In genomic region chr1:8169364-8170058, GRCh38 we compare ENCODE assay signal across 8 cellular contexts.
DNase-seq lines count a peak whose midpoint lies in the region; ATAC-seq and TF ChIP-seq lines count a peak whose summit lies in the region.

No MANE protein-coding gene starts in this region.

- H3K4me3 ChIP-seq in HEK293 (ENCODE audit: low read depth, low read length) = no peak overlapping the region
- no peak overlapping the region for H3K4me3 ChIP-seq in fibroblast of pulmonary artery (replicated peaks; ENCODE audit: low read depth, low read length)

- DNase-seq in Daoy (ENCODE audit: low read depth) (peak; percentile 70), NCI-H2196 treated with DMSO at 0.1 percent for 48 hours (lab: John Stamatoyannopoulos, UW; ENCODE audit: unreplicated experiment) (peak; percentile 92), fibroblast of pulmonary artery (ENCODE audit: low read depth) (peak; percentile 92), non-pigmented ciliary epithelial cell (ENCODE audit: low read depth) (peak; percentile 68)
- DNase-seq in activated T-cell treated with anti-CD3 and anti-CD28 coated beads, Interleukin-2, amount 50 U/mL, for 24 hours = peak; percentile 48

- H3K4me1 Mint-ChIP-seq in activated T-cell treated with anti-CD3 and anti-CD28 coated beads, Interleukin-2, amount 50 U/mL, for 24 hours (ENCODE audit: low read depth) = peaks cover 43% of the 10 kb centered on the region

- no peaks in the 10 kb centered on the region for H3K4me1 ChIP-seq in HEK293 (ENCODE audit: control insufficient read depth, insufficient read depth, low read length)

- TF ChIP-seq CTCF in HEK293 (tag by site-specific recombination; IDR thresholded peaks at IDR 0.05) (no peak), fibroblast of pulmonary artery (IDR thresholded peaks at IDR 0.05; ENCODE audit: low read length, missing control alignments) (no peak)

- no peak overlapping the region for H3K27ac ChIP-seq in HEK293 (ENCODE audit: extremely low read depth, low read depth, low read length)

- H3K9me3 ChIP-seq in HEK293 (ENCODE audit: control insufficient read depth, insufficient read depth, low read depth, low read length) = no peaks in the 10 kb centered on the region

- peak overlapping the region; percentile 30 for H3K4me3 Mint-ChIP-seq in activated T-cell treated with anti-CD3 and anti-CD28 coated beads, Interleukin-2, amount 50 U/mL, for 24 hours

- H3K27ac Mint-ChIP-seq in activated T-cell treated with anti-CD3 and anti-CD28 coated beads, Interleukin-2, amount 50 U/mL, for 24 hours = peak overlapping the region; percentile 85

- CTCF ChIA-PET in HEK293 (lab: Yijun Ruan, JAX) = interaction anchor here (0.5 to 0.9 kb wide), 3 partner anchors 27 to 189 kb away, joined by 3 to 4 read pairs (median 4); no protein-coding TSS in a partner anchor

- H3K36me3 ChIP-seq in HEK293 (ENCODE audit: control insufficient read depth in 2 of 2, insufficient read depth in 1 of 2, low read length in 2 of 2) = no peaks in the 10 kb centered on the region

- ATAC-seq in GM21528 (IDR thresholded peaks at IDR 0.05; ENCODE audit: low FRiP score, unreplicated experiment) (no peak), HG02973 (IDR thresholded peaks at IDR 0.05; ENCODE audit: unreplicated experiment) (no peak)

- no peaks in the 10 kb centered on the region for H3K36me3 Mint-ChIP-seq in activated T-cell treated with anti-CD3 and anti-CD28 coated beads, Interleukin-2, amount 50 U/mL, for 24 hours (ENCODE audit: low read depth)

- H3K9me3 Mint-ChIP-seq in activated T-cell treated with anti-CD3 and anti-CD28 coated beads, Interleukin-2, amount 50 U/mL, for 24 hours = no peaks in the 10 kb centered on the region

- POLR2A ChIA-PET in HEK293 (lab: Yijun Ruan, JAX) = interaction anchor here (1.2 kb wide), 1 partner anchor 15 kb away, joined by 3 read pairs; no protein-coding TSS in a partner anchor

- no peaks in the 10 kb centered on the region for H3K27me3 Mint-ChIP-seq in activated T-cell treated with anti-CD3 and anti-CD28 coated beads, Interleukin-2, amount 50 U/mL, for 24 hours

TF ChIP-seq in HEK293, 187 proteins besides CTCF, POLR2A, EP300 and RAD21:
- TF ChIP-seq ZNF184 (tag by site-specific recombination; IDR thresholded peaks at IDR 0.05) (no peak), KLF8 (tag by site-specific recombination; IDR thresholded peaks at IDR 0.05) (no peak), FEZF1 (tag by site-specific recombination; IDR thresholded peaks at IDR 0.05) (no peak), ZBTB44 (tag by site-specific recombination; IDR thresholded peaks at IDR 0.05) (peak; percentile 68), KLF7 (tag by site-specific recombination; IDR thresholded peaks at IDR 0.05; ENCODE audit: borderline replicate concordance) (no peak), ZBTB7A (tag by site-specific recombination; IDR thresholded peaks at IDR 0.05; ENCODE audit: low read depth) (no peak), ZNF521 (tag by site-specific recombination; IDR thresholded peaks at IDR 0.05) (no peak), ZNF132 (tag by site-specific recombination; IDR thresholded peaks at IDR 0.05; ENCODE audit: borderline replicate concordance) (no peak), GLIS1 (tag by site-specific recombination; IDR thresholded peaks at IDR 0.05) (no peak), SP7 (tag by site-specific recombination; IDR thresholded peaks at IDR 0.05) (0 out of 2 replicates have a peak, but pooled peaks have one; percentile 10), ZNF133 (tag by site-specific recombination; IDR thresholded peaks at IDR 0.05) (no peak), ZNF239 (tag by site-specific recombination; IDR thresholded peaks at IDR 0.05) (no peak), ZEB2 (tag by site-specific recombination; IDR thresholded peaks at IDR 0.05) (0 out of 2 replicates have a peak, but pooled peaks have one; percentile 35), ZNF629 (tag by site-specific recombination; IDR thresholded peaks at IDR 0.05) (no peak), ZNF24 (tag by site-specific recombination; IDR thresholded peaks at IDR 0.05) (0 out of 2 replicates have a peak, but pooled peaks have one; percentile 51), ZNF664 (tag by site-specific recombination; IDR thresholded peaks at IDR 0.05) (no peak), ZSCAN5A (tag by site-specific recombination; IDR thresholded peaks at IDR 0.05) (no peak), PRDM1 (tag by site-specific recombination; IDR thresholded peaks at IDR 0.05) (peak; percentile 45; the same call in 1 of the 2 replicates), ZNF518A (tag by site-specific recombination; conservative IDR thresholded peaks at IDR 0.05; ENCODE audit: low read depth) (0 out of 2 replicates have a peak, but pooled peaks have one; percentile 10), ZBTB48 (tag by site-specific recombination; IDR thresholded peaks at IDR 0.05) (no peak), ZNF248 (tag by site-specific recombination; IDR thresholded peaks at IDR 0.05) (no peak), ZNF544 (tag by site-specific recombination; IDR thresholded peaks at IDR 0.05) (no peak), ZNF600 (tag by site-specific recombination; IDR thresholded peaks at IDR 0.05) (peak; percentile 56), KLF1 (tag by site-specific recombination; IDR thresholded peaks at IDR 0.05) (no peak)
